20 cellular contexts compared by ENCODE assay signal in the genomic region with DNA sequence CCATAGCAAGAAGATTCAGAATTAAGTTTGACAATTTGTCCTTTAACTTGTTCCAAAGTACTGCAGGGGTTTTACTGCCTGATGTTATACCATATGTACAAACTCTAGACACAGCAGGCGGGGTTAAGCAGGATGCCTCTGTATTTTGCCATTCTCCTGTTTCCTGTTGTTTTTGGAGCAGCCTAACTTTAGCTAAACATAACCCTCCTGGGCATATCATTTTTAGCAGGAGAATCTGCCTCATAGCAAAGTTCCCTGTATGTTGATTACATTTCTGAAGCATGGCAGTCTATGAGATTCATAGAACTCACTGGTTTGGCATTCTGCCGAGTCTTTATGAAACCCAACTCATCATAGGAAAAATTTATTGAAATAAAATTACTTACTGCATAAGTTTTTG. TPM values are rescaled to one million over a fixed set of nuclear protein-coding genes. Genes with fewer than 3 reads are reported as not detected.
DNase-seq lines count a peak whose midpoint lies in the region; ATAC-seq, FAIRE-seq and TF ChIP-seq lines count a peak whose summit lies in the region.
"Had no signal": no experiment of that assay in that cellular context is flagged by ENCODE, and none has a peak within 500 bp of the region (broad histone marks: within the 10 kb centered on the region; RNA-seq: fewer than 3 reads in every experiment).

No MANE protein-coding gene starts in this region.

- DNase-seq in GM12892 (ENCODE audit: insufficient read length) (no peak), astrocyte of the spinal cord (ENCODE audit: low read depth, low spot score) (peak; percentile 57), fibroblast of the aortic adventitia (ENCODE audit: low read depth) (peak; percentile 58), HTR-8/SVneo (ENCODE audit: insufficient read length, low spot score) (no peak)
- DNase-seq: activated CD4-positive, CD25-positive, alpha-beta regulatory T cell treated with anti-CD3 and anti-CD28 coated beads, Interleukin-2, amount 50 U/mL, for 72 hours; GF-D8; GOT3; NCI-H1417 treated with DMSO at 0.1 percent for 48 hours; NCI-H524 treated with DMSO at 0.1 percent for 48 hours; stimulated activated CD4-positive, alpha-beta T cell treated with anti-CD3 and anti-CD28 coated beads, Interleukin-1b, Interleukin-23, amount 100 ng/mL, for 48 hours; stimulated activated CD8-positive, alpha-beta memory T cell treated with anti-CD3 and anti-CD28 coated beads, Interleukin-4, amount 100 ng/mL, for 48 hours had no signal

- ATAC-seq in HG02938 (IDR thresholded peaks at IDR 0.05; ENCODE audit: unreplicated experiment) = no peak
- no peak for ATAC-seq in GM19023 (IDR thresholded peaks at IDR 0.05; ENCODE audit: unreplicated experiment)
- ATAC-seq in GM18861 (IDR thresholded peaks at IDR 0.05; ENCODE audit: unreplicated experiment) = no peak
- ATAC-seq: activated naive CD4-positive, alpha-beta T cell treated with anti-CD3 and anti-CD28 coated beads, Interleukin-2, amount 50 U/mL, for 72 hours; esophagus mucosa; K562 had no signal

- peak; percentile 24 for FAIRE-seq in GM12892 (lab: Jason Lieb, UNC)
- no peak for FAIRE-seq in HTR-8/SVneo (lab: Jason Lieb, UNC)
- FAIRE-seq: K562, urothelium cell line had no signal

- no peak overlapping the region for H3K4me3 ChIP-seq in astrocyte of the spinal cord (ENCODE audit: low read depth, low read length)
- peak overlapping the region; percentile 46 for H3K4me3 ChIP-seq in fibroblast of the aortic adventitia (ENCODE audit: low read depth, low read length)
- no peak overlapping the region for H3K4me3 ChIP-seq in skeletal muscle satellite cell (ENCODE audit: low read length)
- H3K4me3 ChIP-seq: K562 had no signal

- in situ Hi-C loops in astrocyte of the spinal cord (cut with HindIII; ENCODE audit: low sequenced_read_pairs) = no loop called here

- H3K4me2 ChIP-seq in skeletal muscle satellite cell (ENCODE audit: low read length) = peak overlapping the region; percentile 65

- peaks cover 10% of the 10 kb centered on the region for H3K36me3 ChIP-seq in skeletal muscle satellite cell (ENCODE audit: insufficient read depth, low read length)

- no peak for TF ChIP-seq POLR2A in GM12892 (IDR thresholded peaks at IDR 0.05; ENCODE audit: low read depth, low read length)

- no peak for TF ChIP-seq CTCF in astrocyte of the spinal cord (IDR thresholded peaks at IDR 0.05; ENCODE audit: low read depth, low read length)
- no peak for TF ChIP-seq CTCF in fibroblast of the aortic adventitia (IDR thresholded peaks at IDR 0.05; ENCODE audit: insufficient read depth, low read length)

- H3K9me3 ChIP-seq in skeletal muscle satellite cell (replicated peaks; ENCODE audit: low read length) = no peaks in the 10 kb centered on the region

- H3K27me3 ChIP-seq in skeletal muscle satellite cell (ENCODE audit: control insufficient read depth, insufficient read depth, low read length) = no peaks in the 10 kb centered on the region

- H3K9ac ChIP-seq in skeletal muscle satellite cell (ENCODE audit: low read depth, low read length) = no peak overlapping the region
- H3K9ac ChIP-seq: parathyroid adenoma had no signal

- peaks cover 40% of the 10 kb centered on the region for H3K4me1 ChIP-seq in skeletal muscle satellite cell (ENCODE audit: control insufficient read depth, insufficient read depth, low read length)
- H3K4me1 ChIP-seq: parathyroid adenoma had no signal

RNA-seq across cellular contexts. Expression of gene LHFPL6, which starts 5.2 kb away (rescaled TPM):
- 2.7 TPM for polyA plus RNA-seq in GM12892 (2012; ENCODE audit: missing spikeins)
- 45.2 and 109 TPM in 2 replicates for total RNA-seq in fibroblast of the aortic adventitia (ENCODE audit: low replicate concordance)
- total RNA-seq in skeletal muscle satellite cell (2012; rRNA removed) = 49.2 and 56.1 TPM in 2 replicates
- polyA plus RNA-seq: K562 had no signal

RNA-seq across cellular contexts. Expression of gene COG6, which starts 57.6 kb away (rescaled TPM):
- polyA plus RNA-seq in GM12892 (2012; ENCODE audit: missing spikeins) = 17.1 TPM
- total RNA-seq in fibroblast of the aortic adventitia (ENCODE audit: low replicate concordance) = 33.5 and 41.4 TPM in 2 replicates
- total RNA-seq in skeletal muscle satellite cell (2012; rRNA removed) = 21.8 and 30.6 TPM in 2 replicates

Comparison
In these comparisons a context has a peak if more than half of its experiments do, and no peak if none do; other contexts are left out.
1. DNase-seq: peak in astrocyte of the spinal cord (single experiment) and fibroblast of the aortic adventitia (single experiment); none in GM12892 (single experiment) and HTR-8/SVneo (single experiment).